8 cellular contexts compared by ENCODE assay signal in genomic region chr15:73994419-73994883, GRCh38. TPM values are rescaled to one million over a fixed set of nuclear protein-coding genes. Genes with fewer than 3 reads are reported as not detected.
DNase-seq lines count a peak whose midpoint lies in the region; ATAC-seq, FAIRE-seq and TF ChIP-seq lines count a peak whose summit lies in the region.

TSS of gene PML (plus strand) at chr15:73994716. CDS start at chr15:73994813, 97 bp downstream.

- peaks cover 53% of the 10 kb centered on the region for H3K4me1 Mint-ChIP-seq in T-helper 1 cell treated with Interleukin-12 subunit alpha and Interleukin-12 subunit beta and Interleukin-4 antibody, amounts not matched to agents 30 μg/mL and 1 μg/mL, for 36 hours (ENCODE audit: low read depth)
- peaks cover 16% of the 10 kb centered on the region for H3K4me1 Mint-ChIP-seq in progenitor cell of endocrine pancreas (ENCODE audit: low read depth)

- peak; percentile 45 for TF ChIP-seq POLR2A in GM12891 (IDR thresholded peaks at IDR 0.05; ENCODE audit: low read depth, low read length)

- H3K27me3 Mint-ChIP-seq in T-helper 1 cell treated with Interleukin-12 subunit alpha and Interleukin-12 subunit beta and Interleukin-4 antibody, amounts not matched to agents 30 μg/mL and 1 μg/mL, for 36 hours (ENCODE audit: low read depth), result no peaks in the 10 kb centered on the region
- no peaks in the 10 kb centered on the region for H3K27me3 Mint-ChIP-seq in progenitor cell of endocrine pancreas

- TF ChIP-seq CTCF in progenitor cell of endocrine pancreas (IDR thresholded peaks at IDR 0.05; ENCODE audit: unreplicated experiment), result no peak

- H3K9me3 Mint-ChIP-seq in T-helper 1 cell treated with Interleukin-12 subunit alpha and Interleukin-12 subunit beta and Interleukin-4 antibody, amounts not matched to agents 30 μg/mL and 1 μg/mL, for 36 hours, result no peaks in the 10 kb centered on the region
- H3K9me3 Mint-ChIP-seq in progenitor cell of endocrine pancreas (ENCODE audit: low read depth), result no peaks in the 10 kb centered on the region

- peak; percentile 91 for DNase-seq in GM12891 (ENCODE audit: insufficient read length, low spot score)
- peak; percentile 76 for DNase-seq in NCI-H146 treated with DMSO at 0.1 percent for 48 hours (lab: John Stamatoyannopoulos, UW; ENCODE audit: unreplicated experiment)
- peak; percentile 95 for DNase-seq in amniotic stem cell (lab: John Stamatoyannopoulos, UW)
- DNase-seq in left cardiac atrium, result peak; percentile 98
- DNase-seq in progenitor cell of endocrine pancreas (ENCODE audit: low spot score, unreplicated experiment), result peak; percentile 81
- DNase-seq in ureter (ENCODE audit: low spot score), result peak; percentile 98

- intact Hi-C loops in left cardiac atrium (cut with DNase I), result no loop called here

- ATAC-seq in HG02852 (IDR thresholded peaks at IDR 0.05; ENCODE audit: unreplicated experiment) (peak; percentile 66), left cardiac atrium (peak; percentile 83 to 87)

- H3K4me3 Mint-ChIP-seq in T-helper 1 cell treated with Interleukin-12 subunit alpha and Interleukin-12 subunit beta and Interleukin-4 antibody, amounts not matched to agents 30 μg/mL and 1 μg/mL, for 36 hours, result peak within 1 kb of the TSS; percentile 97
- H3K4me3 Mint-ChIP-seq in progenitor cell of endocrine pancreas (ENCODE audit: low read depth), result peak within 1 kb of the TSS; percentile 94

- H3K27ac Mint-ChIP-seq in T-helper 1 cell treated with Interleukin-12 subunit alpha and Interleukin-12 subunit beta and Interleukin-4 antibody, amounts not matched to agents 30 μg/mL and 1 μg/mL, for 36 hours, result peak within 1 kb of the TSS; percentile 93
- H3K27ac Mint-ChIP-seq in progenitor cell of endocrine pancreas, result peak within 1 kb of the TSS; percentile 85

- peak; percentile 86 for FAIRE-seq in GM12891 (lab: Jason Lieb, UNC)

- peaks cover 25% of the 10 kb centered on the region for H3K36me3 Mint-ChIP-seq in T-helper 1 cell treated with Interleukin-12 subunit alpha and Interleukin-12 subunit beta and Interleukin-4 antibody, amounts not matched to agents 30 μg/mL and 1 μg/mL, for 36 hours (ENCODE audit: low read depth)
- peaks cover 1% of the 10 kb centered on the region for H3K36me3 Mint-ChIP-seq in progenitor cell of endocrine pancreas (ENCODE audit: insufficient read depth)

TF ChIP-seq in GM12891, 5 proteins besides CTCF, POLR2A, EP300 and RAD21:
- TF ChIP-seq POLR2AphosphoS5 (IDR thresholded peaks at IDR 0.05; ENCODE audit: low read depth, low read length) (0 out of 2 replicates have a peak, but pooled peaks have one; percentile 23), PAX5 (IDR thresholded peaks at IDR 0.05; ENCODE audit: insufficient read depth, low read length, severe bottlenecking) (no peak), TAF1 (IDR thresholded peaks at IDR 0.05; ENCODE audit: low read depth, low read length) (0 out of 2 replicates have a peak, but pooled peaks have one; percentile 57), SPI1 (IDR thresholded peaks at IDR 0.05; ENCODE audit: low read depth, low read length) (peak; percentile 93)
TF ChIP-seq in GM12891: peak in this region for 3.

RNA-seq across cellular contexts. Expression of gene PML, which starts in this region (rescaled TPM):
- polyA plus RNA-seq in GM12891 (2012; ENCODE audit: low read depth, missing spikeins), result 47.9 TPM
- total RNA-seq in left cardiac atrium, result 10 to 100 TPM; 23.4 to 38.7 TPM
- total RNA-seq in progenitor cell of endocrine pancreas, result 27.8 and 29.9 TPM in 2 replicates
- 102 TPM for total RNA-seq in ureter

Comparison
In these comparisons a context has a peak if more than half of its experiments do, and no peak if none do; other contexts are left out.
1. Peak in every context shown above with its lines: DNase-seq and ATAC-seq.